1 cellular context compared by ENCODE assay signal in genomic region chr20:38167851-38168760, GRCh38.
A peak's percentile ranks its signal among the peaks of the same experiment; 100 is the strongest.
TF ChIP-seq lines count a peak whose summit lies in the region.

No MANE protein-coding gene starts in this region.

TF ChIP-seq in H1, 55 proteins besides CTCF, POLR2A, EP300 and RAD21:
- TF ChIP-seq TEAD4 (IDR thresholded peaks at IDR 0.05; ENCODE audit: low read depth, low read length) (peak; percentile 58; the same call in 1 of the 2 replicates), MAFK (IDR thresholded peaks at IDR 0.05; ENCODE audit: low read depth, low read length) (no peak), NANOG (IDR thresholded peaks at IDR 0.05; ENCODE audit: insufficient read depth, low read depth, low read length, poor library complexity, severe bottlenecking) (no peak), CEBPB (IDR thresholded peaks at IDR 0.05; ENCODE audit: low read depth, low read length) (peak; percentile 47), KDM1A (IDR thresholded peaks at IDR 0.05; ENCODE audit: borderline replicate concordance, low read length) (0 out of 2 replicates have a peak, but pooled peaks have one; percentile 17), KDM5A (IDR thresholded peaks at IDR 0.05; ENCODE audit: low read length) (no peak)
